8 cellular contexts compared by ENCODE assay signal in genomic region chr9:34988218-34989055, GRCh38.
DNase-seq lines count a peak whose midpoint lies in the region; ATAC-seq and TF ChIP-seq lines count a peak whose summit lies in the region.

No MANE protein-coding gene starts in this region.

- H3K27me3 ChIP-seq in WERI-Rb-1 (ENCODE audit: insufficient read depth, low read depth, severe bottlenecking) (no peaks in the 10 kb centered on the region), mucosa of rectum (ENCODE audit: control insufficient read depth in 2 of 2, insufficient read depth in 2 of 2, low read length in 2 of 2) (no peaks in the 10 kb centered on the region)

- ATAC-seq in GM21576 (IDR thresholded peaks at IDR 0.05; ENCODE audit: unreplicated experiment): no peak
- ATAC-seq in GM18517 (IDR thresholded peaks at IDR 0.05; ENCODE audit: unreplicated experiment): no peak

- no peak for TF ChIP-seq CTCF in WERI-Rb-1 (IDR thresholded peaks at IDR 0.05; ENCODE audit: low read depth, low read length)

- DNase-seq in NCI-H524 (lab: John Stamatoyannopoulos, UW) (peak; percentile 30 to 45), NCI-H524 treated with DMSO at 0.1 percent for 48 hours (lab: John Stamatoyannopoulos, UW) (no peak), WERI-Rb-1 (peak; percentile 69), superior temporal gyrus (ENCODE audit: extremely low spot score) (peak; percentile 58)
- peak; percentile 15 for DNase-seq in effector CD8-positive, alpha-beta T cell (lab: John Stamatoyannopoulos, UW)

- H3K4me1 ChIP-seq in mucosa of rectum (ENCODE audit: control insufficient read depth in 2 of 2, insufficient read depth in 2 of 2, low read length in 2 of 2): peaks cover 11 to 16% of the 10 kb centered on the region in 2 donors

- H3K4me3 ChIP-seq in WERI-Rb-1 (ENCODE audit: low read depth, low read length): peak overlapping the region; percentile 59
- peak overlapping the region; percentile 82 to 84 for H3K4me3 ChIP-seq in mucosa of rectum (ENCODE audit: low read length in 2 of 2)

- peaks cover 9% of the 10 kb centered on the region; the same call in 1 of the 2 replicates for H3K36me3 ChIP-seq in WERI-Rb-1
- H3K36me3 ChIP-seq in mucosa of rectum (ENCODE audit: control insufficient read depth in 2 of 2, insufficient read depth in 2 of 2, low read length in 2 of 2): no peaks in the 10 kb centered on the region

- peak overlapping the region; percentile 77 for H3K27ac ChIP-seq in WERI-Rb-1
- H3K27ac ChIP-seq in mucosa of rectum (ENCODE audit: low read depth in 2 of 2, low read length in 2 of 2): peak overlapping the region; percentile 45 to 64

- H3K9me3 ChIP-seq in WERI-Rb-1 (ENCODE audit: severe bottlenecking) (no peaks in the 10 kb centered on the region), mucosa of rectum (ENCODE audit: control insufficient read depth in 2 of 2, low read length in 2 of 2) (no peaks in the 10 kb centered on the region)

- peak overlapping the region; percentile 60 to 71 for H3K9ac ChIP-seq in mucosa of rectum (ENCODE audit: low read depth in 1 of 2, low read length in 2 of 2)
